Comparison of ENCODE assay signal across 13 cellular contexts in the genomic region with DNA sequence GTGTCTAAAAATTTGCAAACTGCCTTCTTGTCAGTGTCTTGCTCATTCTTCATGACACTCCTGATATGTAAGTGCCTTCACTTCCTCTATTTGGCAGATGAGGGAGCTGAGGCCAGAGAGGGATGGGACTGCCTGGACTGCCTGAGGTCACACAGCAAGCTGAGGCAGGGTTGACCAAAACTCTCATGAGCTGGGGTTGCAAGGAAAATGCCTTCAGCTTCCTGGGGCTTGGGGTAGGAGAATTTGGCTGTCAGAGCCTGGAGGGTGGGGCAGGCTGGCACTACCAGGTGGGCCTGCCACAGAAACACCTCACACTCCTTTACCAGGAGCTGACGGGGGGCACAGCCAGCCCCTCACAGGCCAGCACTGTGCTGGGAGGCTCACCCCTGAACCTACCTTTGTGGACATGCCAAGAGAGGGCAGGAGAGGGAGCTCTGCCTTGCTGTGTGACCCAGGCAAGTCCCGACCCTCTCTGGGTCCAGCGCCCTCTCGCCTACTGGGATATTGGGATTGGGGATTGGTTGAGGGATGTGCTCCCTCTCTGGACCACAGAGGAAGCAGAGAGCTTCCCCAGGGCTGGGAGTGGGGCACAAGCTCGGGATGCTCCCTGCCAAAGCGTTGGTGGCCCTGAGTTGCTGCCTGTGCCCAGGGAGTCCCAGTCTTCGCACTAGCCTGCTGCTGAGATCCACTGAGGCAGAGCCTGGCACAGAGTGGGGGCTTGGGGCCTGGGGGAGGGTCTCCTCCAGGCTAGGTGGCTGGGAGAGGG. TPM values are rescaled to one million over a fixed set of nuclear protein-coding genes. Genes with fewer than 3 reads are reported as not detected.
DNase-seq lines count a peak whose midpoint lies in the region; ATAC-seq and TF ChIP-seq lines count a peak whose summit lies in the region.
"Had no signal": no experiment of that assay in that cellular context is flagged by ENCODE, and none has a peak within 500 bp of the region (broad histone marks: within the 10 kb centered on the region; RNA-seq: fewer than 3 reads in every experiment).

No MANE protein-coding gene starts in this region.

- H3K4me1 ChIP-seq in right cardiac atrium (ENCODE audit: control insufficient read depth, insufficient read depth, low read length) = peaks cover 3% of the 10 kb centered on the region

- intact Hi-C loops in cardiac septum (cut with DNase I) = no loop called here
- intact Hi-C loops in right cardiac atrium (cut with DNase I) = no loop called here

- TF ChIP-seq CTCF in foreskin fibroblast (IDR thresholded peaks at IDR 0.05; ENCODE audit: low read depth, low read length) = no peak

- H3K9me3 ChIP-seq in right cardiac atrium (ENCODE audit: control insufficient read depth, low read length) = no peaks in the 10 kb centered on the region

- ATAC-seq in right cardiac atrium = no peak
- no peak for ATAC-seq in GM18520 (IDR thresholded peaks at IDR 0.05; ENCODE audit: unreplicated experiment)
- ATAC-seq in HG03521 (IDR thresholded peaks at IDR 0.05; ENCODE audit: unreplicated experiment) = no peak

- H3K4me3 ChIP-seq in right cardiac atrium (ENCODE audit: low read length) = no peak overlapping the region
- H3K4me3 ChIP-seq in foreskin fibroblast (ENCODE audit: low read depth in 1 of 2, low read length in 2 of 2) = no peak overlapping the region

- H3K27ac ChIP-seq in right cardiac atrium (ENCODE audit: low read length) = no peak overlapping the region

- no peaks in the 10 kb centered on the region for H3K27me3 ChIP-seq in right cardiac atrium (ENCODE audit: control insufficient read depth, insufficient read depth)

- WGBS in right cardiac atrium = 96% methylated on average over 7 of the region's 7 CpGs

- DNase-seq in cardiac septum (ENCODE audit: low spot score) (peak; percentile 71), right cardiac atrium (no peak), NOMO-1 treated with dmso at 0.1 percent for 144 hours (lab: John Stamatoyannopoulos, UW; ENCODE audit: unreplicated experiment) (peak; percentile 10), islet precursor cell (peak; percentile 72), ureter (ENCODE audit: low spot score) (peak; percentile 41), foreskin fibroblast (no peak)
- DNase-seq: C1 segment of cervical spinal cord; central memory CD4-positive, alpha-beta T cell; immature natural killer cell; NCI-H1417 treated with DMSO at 0.1 percent for 48 hours; nucleus accumbens had no signal

RNA-seq across cellular contexts. Expression of a gene that starts 1.9 kb away (rescaled TPM):
- total RNA-seq in cardiac septum = 6.9 TPM
- total RNA-seq in right cardiac atrium = 1 to 10 TPM in 3 of 4 donors, under 1 TPM in 1; 0.96 to 2.7 (median 2.0) TPM
- 0.70 TPM for polyA plus RNA-seq in right cardiac atrium
- 2.2 TPM for total RNA-seq in ureter

RNA-seq across cellular contexts. Expression of a gene that starts 37.8 kb away (rescaled TPM):
- total RNA-seq in cardiac septum (82.6 TPM), right cardiac atrium (10 to 100 TPM; 47.6 to 53.8 (median 49.3) TPM), ureter (71.5 TPM)
- 34.0 TPM for polyA plus RNA-seq in right cardiac atrium
- polyA plus RNA-seq: immature natural killer cell had no signal

RNA-seq across cellular contexts. Expression of a gene that starts 52.2 kb away (rescaled TPM):
- 13.5 TPM for total RNA-seq in cardiac septum
- 10 to 100 TPM in 1 of 4 donors, 1 to 10 TPM in 3; 5.5 to 15.1 (median 9.2) TPM for total RNA-seq in right cardiac atrium
- polyA plus RNA-seq in right cardiac atrium = 5.4 TPM
- total RNA-seq in ureter = 20.2 TPM

Comparison
In these comparisons a context has a peak if more than half of its experiments do, and no peak if none do; other contexts are left out.
1. DNase-seq: peak in cardiac septum (single experiment), NOMO-1 treated with dmso at 0.1 percent for 144 hours (single experiment), islet precursor cell (single experiment) and ureter (single experiment); none in right cardiac atrium (0 of 3) and foreskin fibroblast (0 of 2).